In genomic region chr22:29004647-29005371, GRCh38 we compare ENCODE assay signal across 9 cellular contexts. TPM values are rescaled to one million over a fixed set of nuclear protein-coding genes. Genes with fewer than 3 reads are reported as not detected.
DNase-seq lines count a peak whose midpoint lies in the region; ATAC-seq and TF ChIP-seq lines count a peak whose summit lies in the region.
"Had no signal": no experiment of that assay in that cellular context is flagged by ENCODE, and none has a peak within 500 bp of the region (broad histone marks: within the 10 kb centered on the region; RNA-seq: fewer than 3 reads in every experiment).

No MANE protein-coding gene starts in this region.

- H3K9ac ChIP-seq in IMR-90 (ENCODE audit: low read depth, low read length) (no peak overlapping the region), skeletal muscle tissue (ENCODE audit: low read depth in 1 of 3, low read length in 3 of 3) (peak overlapping the region; percentile 20 to 76 (median 61))

- H3K27ac ChIP-seq in IMR-90 (ENCODE audit: insufficient read depth, low read length) (no peak overlapping the region), skeletal muscle tissue (ENCODE audit: low read depth, low read length) (peak overlapping the region; percentile 38), A673 (ENCODE audit: low read depth, low read length, poor library complexity, severe bottlenecking) (no peak overlapping the region)

- peak overlapping the region; percentile 9 for H2AK9ac ChIP-seq in IMR-90 (replicated peaks; ENCODE audit: low read depth, low read length, poor library complexity)

- H3K9me3 ChIP-seq in IMR-90 (ENCODE audit: control insufficient read depth, insufficient read depth, low read length) (no peaks in the 10 kb centered on the region), skeletal muscle tissue (ENCODE audit: control insufficient read depth in 3 of 3, low read length in 3 of 3) (no peaks in the 10 kb centered on the region), A673 (ENCODE audit: low read depth, low read length, poor library complexity, severe bottlenecking) (no peaks in the 10 kb centered on the region)

- no peak overlapping the region for H3K56ac ChIP-seq in IMR-90 (ENCODE audit: extremely low read depth, insufficient read depth, low read length)

- POLR2A ChIA-PET in IMR-90 (lab: Charles Lee; ENCODE audit: unreplicated experiment), result interaction anchor here (0.6 kb wide), 1 partner anchor 9 kb away, joined by 3 read pairs; no protein-coding TSS in a partner anchor
- POLR2A ChIA-PET in A673 (lab: Charles Lee; ENCODE audit: low non-redundant PET), result no interaction called here

- no peaks in the 10 kb centered on the region; a peak in 1 of 4 replicates for H3K79me1 ChIP-seq in IMR-90 (ENCODE audit: low read depth in 1 of 2, low read length in 2 of 2)

- no peak overlapping the region for H3K4me2 ChIP-seq in IMR-90 (ENCODE audit: low read depth, low read length)

- dilution Hi-C loops in IMR-90 (cut with HindIII; ENCODE audit: low sequenced_read_pairs, unreplicated experiment), result no loop called here

- H3K9me1 ChIP-seq in IMR-90 (ENCODE audit: insufficient read depth, low read length), result no peaks in the 10 kb centered on the region

- no peak overlapping the region for H4K91ac ChIP-seq in IMR-90 (ENCODE audit: insufficient read depth, low read depth, low read length)

- H4K8ac ChIP-seq in IMR-90 (ENCODE audit: low read depth in 2 of 2, low read length in 2 of 2), result no peak overlapping the region

- no peaks in the 10 kb centered on the region for H3K27me3 ChIP-seq in IMR-90 (ENCODE audit: control insufficient read depth, insufficient read depth, low read length)
- H3K27me3 ChIP-seq in skeletal muscle tissue (ENCODE audit: control insufficient read depth in 3 of 3, insufficient read depth in 3 of 3, low read length in 3 of 3), result no peaks in the 10 kb centered on the region
- no peaks in the 10 kb centered on the region for H3K27me3 ChIP-seq in A673 (replicated peaks; ENCODE audit: insufficient read depth, low read depth, low read length, poor library complexity)

- no peak for TF ChIP-seq POLR2A in IMR-90 (IDR thresholded peaks at IDR 0.05; ENCODE audit: low read depth, low read length)

- 20% methylated on average over 1 of the region's 20 CpGs; no CpG with 5 or more reads in 1 of the 2 experiments for WGBS in IMR-90 (ENCODE audit: extremely low coverage in 2 of 2, insufficient read length in 1 of 2), 2 experiments

- TF ChIP-seq RAD21 in IMR-90 (IDR thresholded peaks at IDR 0.05; ENCODE audit: low read length), result no peak

- peak overlapping the region; percentile 2; the same call in 1 of the 2 replicates for H3K23ac ChIP-seq in IMR-90 (ENCODE audit: low read depth, low read length)

- H3K4ac ChIP-seq in IMR-90 (ENCODE audit: low read depth, low read length), result no peak overlapping the region

- H2AFZ ChIP-seq in IMR-90 (replicated peaks; ENCODE audit: low read length, poor library complexity), result no peak overlapping the region

- H2BK120ac ChIP-seq in IMR-90 (ENCODE audit: low read depth, low read length), result no peak overlapping the region

- no peak overlapping the region for H3K14ac ChIP-seq in IMR-90 (replicated peaks; ENCODE audit: low read depth, low read length)

- intact Hi-C loops in IMR-90 (cut with micrococcal nuclease) (no loop called here), A673 (cut with micrococcal nuclease; ENCODE audit: unreplicated experiment) (no loop called here)

- no peak overlapping the region for H3K18ac ChIP-seq in IMR-90 (ENCODE audit: low read depth, low read length)

- peak; percentile 15 for DNase-seq in IMR-90
- peak; percentile 82 for DNase-seq in astrocyte of the hippocampus (ENCODE audit: low read depth, low spot score)
- DNase-seq in inferior parietal cortex (ENCODE audit: extremely low spot score), result peak; percentile 27
- DNase-seq in A673 (ENCODE audit: low spot score), result no peak

- H4K5ac ChIP-seq in IMR-90 (ENCODE audit: low read depth, low read length), result no peak overlapping the region

- no peak overlapping the region for H2BK15ac ChIP-seq in IMR-90 (ENCODE audit: low read depth, low read length)

- BruUV-seq in IMR-90 (replicated peaks; lab: Mats Ljungman, UMichigan), result no TSS peak
- BruUV-seq in A673 (replicated peaks; lab: Mats Ljungman, UMichigan), result no TSS peak

- no peaks in the 10 kb centered on the region for H4K20me1 ChIP-seq in IMR-90 (ENCODE audit: insufficient read depth, low read length)

- TF ChIP-seq CTCF in IMR-90 (conservative IDR thresholded peaks at IDR 0.05; ENCODE audit: low read depth, low read length), result no peak
- TF ChIP-seq CTCF in A673 (conservative IDR thresholded peaks at IDR 0.05; ENCODE audit: low read depth, low read length), result no peak

- ATAC-seq in IMR-90 (ENCODE audit: low read depth) (peak; percentile 42), HG03460 (IDR thresholded peaks at IDR 0.05; ENCODE audit: unreplicated experiment) (no peak), GM19452 (IDR thresholded peaks at IDR 0.05; ENCODE audit: unreplicated experiment) (no peak), GM19463 (IDR thresholded peaks at IDR 0.05; ENCODE audit: unreplicated experiment) (no peak)

- H3K4me1 ChIP-seq in IMR-90 (ENCODE audit: control insufficient read depth, insufficient read depth, low read length) (peaks cover 2% of the 10 kb centered on the region; the same call in 1 of the 2 replicates), skeletal muscle tissue (ENCODE audit: control insufficient read depth in 3 of 3, insufficient read depth in 3 of 3, low read length in 3 of 3) (peaks cover 24 to 43% (median 40%) of the 10 kb centered on the region in 3 donors), A673 (ENCODE audit: insufficient read depth, low read length, poor library complexity, severe bottlenecking) (no peaks in the 10 kb centered on the region)

- H3K4me3 ChIP-seq in IMR-90 (ENCODE audit: insufficient read depth, low read depth, low read length), result no peak overlapping the region
- peak overlapping the region; percentile 21 to 45 (median 27) for H3K4me3 ChIP-seq in skeletal muscle tissue (ENCODE audit: low read length in 3 of 3)
- no peak overlapping the region for H3K4me3 ChIP-seq in A673 (ENCODE audit: low read depth, low read length, poor library complexity, severe bottlenecking)

- H2BK20ac ChIP-seq in IMR-90 (ENCODE audit: low read depth, low read length), result no peak overlapping the region

- in situ Hi-C loops in IMR-90 (cut with MboI; ENCODE audit: low sequenced_read_pairs), result no loop called here

- CTCF ChIA-PET in IMR-90 (lab: Yijun Ruan, JAX) (interaction anchor here (0.6 kb wide), 1 partner anchor 175 kb away, joined by 3 read pairs; no protein-coding TSS in a partner anchor), A673 (lab: Charles Lee) (no interaction called here)

- no peak overlapping the region for H2AK5ac ChIP-seq in IMR-90 (ENCODE audit: low read depth, low read length)

- no peak overlapping the region for H2BK5ac ChIP-seq in IMR-90 (ENCODE audit: low read depth, low read length, poor library complexity, severe bottlenecking)

- H3K36me3 ChIP-seq in IMR-90 (ENCODE audit: control insufficient read depth, insufficient read depth, low read length) (no peaks in the 10 kb centered on the region), skeletal muscle tissue (ENCODE audit: control insufficient read depth in 3 of 3, insufficient read depth in 3 of 3, low read length in 3 of 3) (no peaks in the 10 kb centered on the region), A673 (ENCODE audit: insufficient read depth, low read length, poor library complexity, severe bottlenecking) (no peaks in the 10 kb centered on the region)

TF ChIP-seq in IMR-90, 13 proteins besides CTCF, POLR2A, EP300 and RAD21:
- TF ChIP-seq MXI1 (IDR thresholded peaks at IDR 0.05; ENCODE audit: borderline replicate concordance, low read depth, low read length) (peak; percentile 41; the same call in 1 of the 2 replicates), MAZ (IDR thresholded peaks at IDR 0.05; ENCODE audit: borderline replicate concordance, low read depth, low read length) (no peak)
TF ChIP-seq in IMR-90: peak in this region for 1.

RNA-seq across cellular contexts. Expression of gene C22orf31, which starts 56.8 kb away (rescaled TPM):
- not detected in 2 replicates for total RNA-seq in IMR-90 (2012; rRNA removed)
- polyA plus RNA-seq in IMR-90 (2012; rRNA removed), result not detected in 2 replicates
- polyA plus RNA-seq in IMR-90 (2012; cell fraction: cytosol; rRNA removed), result not detected in 2 replicates
- polyA plus RNA-seq in IMR-90 (2012; cell fraction: nucleus; rRNA removed; ENCODE audit: low replicate concordance), result not detected in 2 replicates
- 1.6 TPM for total RNA-seq in skeletal muscle tissue
- total RNA-seq in A673 (2021), result not detected in 2 replicates
- total RNA-seq: myocyte had no signal

Comparison
In these comparisons a context has a peak if more than half of its experiments do, and no peak if none do; other contexts are left out.
1. H3K4me3 ChIP-seq: peak in skeletal muscle tissue (3 of 3); none in IMR-90 (single experiment) and A673 (single experiment).